19 cellular contexts compared by ENCODE assay signal in genomic region chr6:72287801-72288200, GRCh38.
DNase-seq lines count a peak whose midpoint lies in the region; TF ChIP-seq lines count a peak whose summit lies in the region.
"Had no signal": no experiment of that assay in that cellular context is flagged by ENCODE, and none has a peak within 500 bp of the region (broad histone marks: within the 10 kb centered on the region; RNA-seq: fewer than 3 reads in every experiment).

No MANE protein-coding gene starts in this region.

- H3K9me3 Mint-ChIP-seq in osteocyte (ENCODE audit: unreplicated experiment): peaks cover 3% of the 10 kb centered on the region

- no peak for TF ChIP-seq CTCF in HFF-Myc (IDR thresholded peaks at IDR 0.05; ENCODE audit: low read depth, low read length, missing control alignments)
- no peak for TF ChIP-seq CTCF in astrocyte of the cerebellum (IDR thresholded peaks at IDR 0.05; ENCODE audit: low read depth, low read length, missing control alignments)
- TF ChIP-seq CTCF in fibroblast of mammary gland (conservative IDR thresholded peaks at IDR 0.05; ENCODE audit: control insufficient read depth, insufficient read depth, low read depth, low read length): no peak
- TF ChIP-seq CTCF in osteocyte (IDR thresholded peaks at IDR 0.05): no peak

- peaks cover 35% of the 10 kb centered on the region for H3K4me1 Mint-ChIP-seq in osteocyte (ENCODE audit: unreplicated experiment)
- H3K4me1 Mint-ChIP-seq: CD4-positive, CD25-positive, alpha-beta regulatory T cell had no signal

- H3K27ac Mint-ChIP-seq in osteocyte (ENCODE audit: unreplicated experiment): peak overlapping the region; percentile 80
- H3K27ac Mint-ChIP-seq: CD4-positive, CD25-positive, alpha-beta regulatory T cell had no signal

- in situ Hi-C loops in astrocyte of the cerebellum (cut with HindIII; ENCODE audit: low sequenced_read_pairs): no loop called here

- peaks cover 12% of the 10 kb centered on the region for H3K36me3 Mint-ChIP-seq in osteocyte (ENCODE audit: unreplicated experiment)
- H3K36me3 Mint-ChIP-seq: CD4-positive, CD25-positive, alpha-beta regulatory T cell had no signal

- H3K4me3 ChIP-seq in HFF-Myc (replicated peaks; ENCODE audit: low read depth, low read length) (no peak overlapping the region), astrocyte of the cerebellum (ENCODE audit: low read depth, low read length) (no peak overlapping the region), fibroblast of mammary gland (ENCODE audit: control insufficient read depth, low read depth, low read length) (no peak overlapping the region)
- H3K4me3 ChIP-seq: GM23248, HAP-1, Peyer's patch had no signal

- H3K27me3 Mint-ChIP-seq in osteocyte (ENCODE audit: unreplicated experiment): no peaks in the 10 kb centered on the region
- H3K27me3 Mint-ChIP-seq: CD4-positive, CD25-positive, alpha-beta regulatory T cell had no signal

- no peak overlapping the region for H3K4me3 Mint-ChIP-seq in osteocyte (ENCODE audit: unreplicated experiment)
- H3K4me3 Mint-ChIP-seq: CD4-positive, CD25-positive, alpha-beta regulatory T cell had no signal

- DNase-seq in HFF-Myc (ENCODE audit: extremely low read depth, low read depth) (peak; percentile 25), astrocyte of the cerebellum (ENCODE audit: low read depth) (peak; percentile 28), fibroblast of mammary gland (ENCODE audit: low read depth) (peak; percentile 39), osteocyte (ENCODE audit: extremely low spot score, unreplicated experiment) (no peak), iPS-NIHi7 (ENCODE audit: extremely low spot score) (no peak), H4 (ENCODE audit: low spot score) (no peak)
- no peak for DNase-seq in stimulated activated CD4-positive, alpha-beta T cell treated with anti-CD3 and anti-CD28 coated beads, Interleukin-2, amount 100 ng/mL, for 48 hours
- no peak for DNase-seq in stimulated activated naive CD4-positive, alpha-beta T cell treated with Interleukin-2 at 50 U/mL for 16 hours (lab: John Stamatoyannopoulos, UW)
- DNase-seq: CD4-positive, CD25-positive, alpha-beta regulatory T cell; DMS79; GM23248; KG1; NCI-H1105 treated with DMSO at 0.1 percent for 48 hours; NCI-H2029 treated with DMSO at 0.1 percent for 48 hours; NCI-H345; NCI-H524; NCI-H82; Peyer's patch had no signal

Comparison
In these comparisons a context has a peak if more than half of its experiments do, and no peak if none do; other contexts are left out.
1. DNase-seq: peak in HFF-Myc (single experiment), astrocyte of the cerebellum (single experiment) and fibroblast of mammary gland (single experiment); none in osteocyte (single experiment), stimulated activated CD4-positive, alpha-beta T cell treated with anti-CD3 and anti-CD28 coated beads, Interleukin-2, amount 100 ng/mL, for 48 hours (0 of 2), stimulated activated naive CD4-positive, alpha-beta T cell treated with Interleukin-2 at 50 U/mL for 16 hours (single experiment), iPS-NIHi7 (single experiment) and H4 (single experiment).